In genomic region chr6:169175360-169175887, GRCh38 we compare ENCODE assay signal across 16 cellular contexts.
"Had no signal": no experiment of that assay in that cellular context is flagged by ENCODE, and none has a peak within 500 bp of the region (broad histone marks: within the 10 kb centered on the region; RNA-seq: fewer than 3 reads in every experiment).

No MANE protein-coding gene starts in this region.

- DNase-seq: activated CD4-positive, alpha-beta T cell treated with anti-CD3 and anti-CD28 coated beads for 36 hours; activated CD4-positive, alpha-beta T cell treated with anti-CD3 and anti-CD28 coated beads, Interleukin-2, amount 50 U/mL, for 48 hours; effector CD8-positive, alpha-beta T cell; gastrocnemius medialis; heart right ventricle; kidney glomerular epithelial cell; left ventricle myocardium inferior; naive B cell; pancreas; stimulated activated naive CD4-positive, alpha-beta T cell had no signal

- H3K36me3 ChIP-seq: cardiac muscle cell, gastrocnemius medialis, heart right ventricle, left ventricle myocardium inferior, pancreas had no signal

- H3K9me3 ChIP-seq: gastrocnemius medialis, heart right ventricle, left ventricle myocardium inferior, pancreas had no signal

- H3K9me3 Mint-ChIP-seq: activated T-helper 1 cell treated with anti-CD3 and anti-CD28 coated beads, Interleukin-12 subunit alpha, Interleukin-12 subunit beta, Interleukin-2, Interleukin-4 antibody, amounts not matched to agents 30 ng/mL and 10 ng/mL and 1 ng/mL, durations not matched to agents 14 hours and 24 hours and 36 hours; dendritic cell treated with granulocyte-macrophage colony-stimulating factor and Interleukin-4, amounts not matched to agents 40 ng/mL and 50 ng/mL, for 4 days had no signal

- H3K4me3 Mint-ChIP-seq: activated CD4-positive, alpha-beta T cell treated with anti-CD3 and anti-CD28 coated beads for 36 hours; activated naive CD8-positive, alpha-beta T cell; activated T-helper 1 cell treated with anti-CD3 and anti-CD28 coated beads, Interleukin-12 subunit alpha, Interleukin-12 subunit beta, Interleukin-2, Interleukin-4 antibody, amounts not matched to agents 30 ng/mL and 10 ng/mL and 1 ng/mL, durations not matched to agents 14 hours and 24 hours and 36 hours; dendritic cell treated with granulocyte-macrophage colony-stimulating factor and Interleukin-4, amounts not matched to agents 40 ng/mL and 50 ng/mL, for 4 days; naive B cell had no signal

- H3K4me3 ChIP-seq: cardiac muscle cell, heart right ventricle, left ventricle myocardium inferior, pancreas had no signal

- H3K36me3 Mint-ChIP-seq: activated naive CD8-positive, alpha-beta T cell; naive B cell had no signal

- H3K4me1 ChIP-seq: gastrocnemius medialis, heart right ventricle, left ventricle myocardium inferior, pancreas had no signal

- H3K27me3 ChIP-seq: cardiac muscle cell, gastrocnemius medialis, pancreas had no signal

- H3K27ac Mint-ChIP-seq: activated CD4-positive, alpha-beta T cell treated with anti-CD3 and anti-CD28 coated beads for 36 hours; activated naive CD8-positive, alpha-beta T cell; activated T-helper 1 cell treated with anti-CD3 and anti-CD28 coated beads, Interleukin-12 subunit alpha, Interleukin-12 subunit beta, Interleukin-2, Interleukin-4 antibody, amounts not matched to agents 30 ng/mL and 10 ng/mL and 1 ng/mL, durations not matched to agents 14 hours and 24 hours and 36 hours; dendritic cell treated with granulocyte-macrophage colony-stimulating factor and Interleukin-4, amounts not matched to agents 40 ng/mL and 50 ng/mL, for 4 days; naive B cell had no signal

- ATAC-seq: activated CD4-positive, alpha-beta T cell treated with anti-CD3 and anti-CD28 coated beads for 36 hours; esophagus mucosa; gastrocnemius medialis; pancreas; sciatic nerve had no signal

- H3K27me3 Mint-ChIP-seq: dendritic cell treated with granulocyte-macrophage colony-stimulating factor and Interleukin-4, amounts not matched to agents 40 ng/mL and 50 ng/mL, for 4 days had no signal

- FAIRE-seq: pancreas had no signal

- H3K4me1 Mint-ChIP-seq: activated CD4-positive, alpha-beta T cell treated with anti-CD3 and anti-CD28 coated beads for 36 hours; naive B cell had no signal

- H3K27ac ChIP-seq: cardiac muscle cell, gastrocnemius medialis, heart right ventricle, left ventricle myocardium inferior, pancreas had no signal
